Comparison of ENCODE assay signal across 17 cellular contexts in the genomic region with DNA sequence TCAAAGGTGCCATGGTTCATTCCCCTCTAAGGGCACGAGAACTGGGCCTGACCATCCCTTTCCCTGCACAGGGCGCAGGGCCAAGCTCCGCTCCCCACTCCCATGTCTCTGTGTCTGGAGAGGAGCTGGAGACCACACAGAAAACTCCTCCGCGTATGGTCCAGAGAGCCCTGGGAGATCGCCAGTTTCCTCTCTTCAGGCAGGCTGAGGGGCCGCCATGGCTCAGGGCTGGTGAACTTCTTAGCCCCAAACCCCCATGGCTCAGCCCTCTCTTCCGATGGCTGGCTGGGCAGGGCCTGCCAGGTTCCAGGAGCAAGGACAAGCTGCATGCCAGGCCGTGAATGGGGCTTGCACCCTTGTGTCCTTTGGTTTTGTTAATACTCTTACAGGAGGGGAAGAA. TPM values are rescaled to one million over a fixed set of nuclear protein-coding genes. Genes with fewer than 3 reads are reported as not detected.
DNase-seq lines count a peak whose midpoint lies in the region; ATAC-seq and TF ChIP-seq lines count a peak whose summit lies in the region.
"Had no signal": no experiment of that assay in that cellular context is flagged by ENCODE, and none has a peak within 500 bp of the region (broad histone marks: within the 10 kb centered on the region; RNA-seq: fewer than 3 reads in every experiment).

No MANE protein-coding gene starts in this region.

- no peak overlapping the region for H3K27ac Mint-ChIP-seq in osteocyte (ENCODE audit: unreplicated experiment)
- H3K27ac Mint-ChIP-seq: CD4-positive, alpha-beta memory T cell had no signal

- no peak for DNase-seq in Right ventricle myocardium inferior (ENCODE audit: missing footprints)
- no peak for DNase-seq in left cardiac atrium
- DNase-seq in heart right ventricle, result no peak
- DNase-seq in osteocyte (ENCODE audit: extremely low spot score, unreplicated experiment), result peak; percentile 71
- no peak for DNase-seq in NK-92 (lab: John Stamatoyannopoulos, UW; ENCODE audit: unreplicated experiment)
- DNase-seq in SK-N-DZ (ENCODE audit: low spot score), result no peak
- DNase-seq in GM23248, result no peak
- DNase-seq in HK-2 (ENCODE audit: unreplicated experiment), result no peak
- DNase-seq: 8988T; BE2C; CD4-positive, alpha-beta memory T cell; NCI-H1417; NCI-H187 treated with DMSO at 0.1 percent for 48 hours; NCI-H446 treated with DMSO at 0.1 percent for 48 hours; NCI-H748 treated with DMSO at 0.1 percent for 48 hours; PC-9 had no signal

- peaks cover 5% of the 10 kb centered on the region for H3K9me3 Mint-ChIP-seq in osteocyte (ENCODE audit: unreplicated experiment)

- H3F3A ChIP-seq in GM23248 (ENCODE audit: insufficient read depth), result no peaks in the 10 kb centered on the region

- H3K4me1 Mint-ChIP-seq in osteocyte (ENCODE audit: unreplicated experiment), result no peaks in the 10 kb centered on the region
- H3K4me1 Mint-ChIP-seq: CD4-positive, alpha-beta memory T cell had no signal

- H3K79me2 ChIP-seq in GM23248 (ENCODE audit: insufficient read depth), result no peaks in the 10 kb centered on the region

- H3K36me3 Mint-ChIP-seq in osteocyte (ENCODE audit: unreplicated experiment), result no peaks in the 10 kb centered on the region
- H3K36me3 Mint-ChIP-seq: CD4-positive, alpha-beta memory T cell had no signal

- H3K9me3 ChIP-seq in heart right ventricle, result peaks cover 0 to 2% (median 0%) of the 10 kb centered on the region in 11 donors
- H3K9me3 ChIP-seq in GM23248 (ENCODE audit: low read depth), result no peaks in the 10 kb centered on the region
- H3K9me3 ChIP-seq: BE2C, HAP-1 had no signal

- peaks cover 0 to 41% (median 0%) of the 10 kb centered on the region in 9 donors for H3K36me3 ChIP-seq in heart right ventricle
- no peaks in the 10 kb centered on the region for H3K36me3 ChIP-seq in GM23248 (ENCODE audit: low read depth)
- H3K36me3 ChIP-seq: BE2C, HAP-1 had no signal

- H2AFZ ChIP-seq in GM23248, result no peak overlapping the region
- H2AFZ ChIP-seq: PC-9 had no signal

- no peak overlapping the region for H3K9ac ChIP-seq in GM23248

- H3K4me3 Mint-ChIP-seq in osteocyte (ENCODE audit: unreplicated experiment), result no peak overlapping the region
- H3K4me3 Mint-ChIP-seq: CD4-positive, alpha-beta memory T cell had no signal

- no peak overlapping the region for H3K4me2 ChIP-seq in GM23248 (ENCODE audit: unreplicated experiment)
- H3K4me2 ChIP-seq: PC-9 had no signal

- in situ Hi-C loops in GM23248 (cut with MboI), result no loop called here

- H3K4me3 ChIP-seq in heart right ventricle (no peak overlapping the region), GM23248 (no peak overlapping the region)
- H3K4me3 ChIP-seq: HAP-1, PC-9 had no signal

- WGBS in heart right ventricle, 2 donors, result 61 to 73% methylated on average over 9 of the region's 9 CpGs
- 61 to 63% methylated on average over 9 of the region's 9 CpGs for WGBS in GM23248 (ENCODE audit: low coverage in 1 of 2, low lambda C conversion rate in 2 of 2, missing lambda C conversion rate in 2 of 2), 2 experiments

- TF ChIP-seq CTCF in heart right ventricle (IDR thresholded peaks at IDR 0.05), result no peak
- no peak for TF ChIP-seq CTCF in osteocyte (IDR thresholded peaks at IDR 0.05)

- H3K4me1 ChIP-seq in heart right ventricle (peaks cover 0 to 47% (median 16%) of the 10 kb centered on the region in 9 donors), GM23248 (ENCODE audit: insufficient read depth) (no peaks in the 10 kb centered on the region)
- H3K4me1 ChIP-seq: BE2C, HAP-1 had no signal

- H3K27me3 ChIP-seq in heart right ventricle (no peaks in the 10 kb centered on the region), GM23248 (replicated peaks; ENCODE audit: insufficient read depth) (no peaks in the 10 kb centered on the region)
- H3K27me3 ChIP-seq: BE2C had no signal

- H3K27ac ChIP-seq in heart right ventricle (peak overlapping the region in 9 of 10 donors; percentile 22 to 90 (median 70)), GM23248 (no peak overlapping the region)
- H3K27ac ChIP-seq: PC-9 had no signal

- intact Hi-C loops in Right ventricle myocardium inferior (cut with DNase I) (no loop called here), left cardiac atrium (cut with DNase I) (no loop called here), heart right ventricle (cut with DNase I) (no loop called here)

- no peaks in the 10 kb centered on the region for H3K9me2 ChIP-seq in GM23248 (ENCODE audit: insufficient read depth)

- H3K27me3 Mint-ChIP-seq in osteocyte (ENCODE audit: unreplicated experiment), result peaks cover 19% of the 10 kb centered on the region

- ATAC-seq in Right ventricle myocardium inferior (peak; percentile 12), left cardiac atrium (no peak), heart right ventricle (peak in 6 of 8 donors; percentile 3 to 29 (median 16))

- H4K20me1 ChIP-seq in GM23248 (ENCODE audit: insufficient read depth), result no peaks in the 10 kb centered on the region

RNA-seq across cellular contexts. Expression of gene EXOG, which starts 52.9 kb away (rescaled TPM):
- total RNA-seq in Right ventricle myocardium inferior (26.0 TPM), left cardiac atrium (10 to 100 TPM; 17.8 to 20.5 TPM), heart right ventricle (10 to 100 TPM; 11.9 to 38.9 (median 25.4) TPM), osteocyte (17.9 and 18.4 TPM in 2 replicates)
- polyA plus RNA-seq in heart right ventricle (10 to 100 TPM; 10.7 to 39.9 TPM), GM23248 (2016; fragmentation: Nextera tagmentation; extraction: Ambion mirVana) (8.2 and 9.0 TPM in 2 replicates)
- 11.2 and 17.1 TPM in 2 replicates for polyA plus RNA-seq in SK-N-DZ (2014; cell fraction: cytosol; rRNA removed)
- 19.2 and 21.4 TPM in 2 replicates for polyA plus RNA-seq in SK-N-DZ (2014; cell fraction: nucleus; rRNA removed)
- 6.4 and 8.6 TPM in 2 replicates for total RNA-seq in GM23248 (2014; rRNA removed; shearing (Covaris generic))

Comparison
In these comparisons a context has a peak if more than half of its experiments do, and no peak if none do; other contexts are left out.
1. ATAC-seq: peak in Right ventricle myocardium inferior (single experiment) and heart right ventricle (6 of 8); none in left cardiac atrium (0 of 2).